In the genomic region with DNA sequence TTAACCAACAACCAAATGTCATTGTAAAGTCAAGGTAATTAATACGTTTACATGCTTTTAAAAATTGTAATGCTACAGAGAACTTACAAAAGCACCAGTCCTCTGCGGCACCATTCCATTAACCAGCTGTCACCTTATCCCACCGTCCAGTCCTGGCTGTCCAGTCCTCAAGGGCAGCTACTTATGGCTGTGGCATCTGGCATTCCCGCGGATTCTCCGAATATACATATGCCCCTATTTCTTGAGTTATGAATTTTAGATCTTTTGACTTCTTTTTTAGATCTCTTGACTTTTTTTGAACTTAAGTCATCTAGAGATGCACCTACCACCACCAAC, we compare ENCODE assay signal across 8 cellular contexts. TPM values are rescaled to one million over a fixed set of nuclear protein-coding genes. Genes with fewer than 3 reads are reported as not detected.
DNase-seq lines count a peak whose midpoint lies in the region; ATAC-seq and TF ChIP-seq lines count a peak whose summit lies in the region.

No MANE protein-coding gene starts in this region.

- POLR2A ChIA-PET in CD8-positive, alpha-beta T cell (lab: Charles Lee) = interaction anchor here (1.3 kb wide), 1 partner anchor 10 kb away, joined by 3 read pairs; no protein-coding TSS in a partner anchor
- POLR2A ChIA-PET in RWPE1 (lab: Yijun Ruan, JAX; ENCODE audit: low non-redundant PET) = no interaction called here

- H4K20me1 ChIP-seq in MM.1S (ENCODE audit: insufficient read depth, low read length) = no peaks in the 10 kb centered on the region

- H3K36me3 ChIP-seq in CD8-positive, alpha-beta T cell (ENCODE audit: insufficient read depth, low read length) = no peaks in the 10 kb centered on the region
- H3K36me3 ChIP-seq in MM.1S (replicated peaks; ENCODE audit: insufficient read depth, low read length) (no peaks in the 10 kb centered on the region), neutrophil (no peaks in the 10 kb centered on the region)

- peak overlapping the region; percentile 74 for H3K27ac Mint-ChIP-seq in CD8-positive, alpha-beta T cell

- H3K4me3 ChIP-seq in CD8-positive, alpha-beta T cell (ENCODE audit: low read depth, low read length) = peak overlapping the region; percentile 75
- peak overlapping the region; percentile 53 for H3K4me3 ChIP-seq in MM.1S (ENCODE audit: low read length)
- H3K4me3 ChIP-seq in epithelial cell of proximal tubule (ENCODE audit: low read depth, low read length) = peak overlapping the region; percentile 78
- peak overlapping the region; percentile 61 to 79 for H3K4me3 ChIP-seq in neutrophil (ENCODE audit: low read depth in 1 of 2, low read length in 1 of 2)

- peak overlapping the region; percentile 87 for H3K4me3 Mint-ChIP-seq in CD8-positive, alpha-beta T cell

- no peak overlapping the region for H3K27ac ChIP-seq in CD8-positive, alpha-beta T cell (ENCODE audit: low read depth, low read length)
- H3K27ac ChIP-seq in MM.1S (ENCODE audit: low read length) (no peak overlapping the region), neutrophil (no peak overlapping the region), RWPE1 (no peak overlapping the region)

- TF ChIP-seq POLR2A in erythroblast (IDR thresholded peaks at IDR 0.05; ENCODE audit: low read length) = no peak

- no peaks in the 10 kb centered on the region for H3K27me3 Mint-ChIP-seq in CD8-positive, alpha-beta T cell (ENCODE audit: low read depth)

- H3K36me3 Mint-ChIP-seq in CD8-positive, alpha-beta T cell = no peaks in the 10 kb centered on the region

- DNase-seq in CD8-positive, alpha-beta T cell = no peak
- DNase-seq in MM.1S = no peak
- DNase-seq in epithelial cell of proximal tubule (ENCODE audit: low read depth) = no peak
- no peak for DNase-seq in RWPE1 (ENCODE audit: low spot score)
- no peak for DNase-seq in erythroblast (lab: John Stamatoyannopoulos, UW)
- no peak for DNase-seq in NCI-H2107 (lab: John Stamatoyannopoulos, UW)
- no peak for DNase-seq in NCI-H69 (lab: John Stamatoyannopoulos, UW)

- no peak overlapping the region for H3K9ac ChIP-seq in MM.1S (ENCODE audit: low read length)

- CTCF ChIA-PET in CD8-positive, alpha-beta T cell (lab: Charles Lee) = interaction anchor here (1.3 to 1.9 kb wide), 2 partner anchors 55 to 144 kb away, joined by 4 to 7 read pairs; no protein-coding TSS in a partner anchor
- CTCF ChIA-PET in RWPE1 (lab: Yijun Ruan, JAX) = no interaction called here

- peaks cover 30% of the 10 kb centered on the region for H3K4me1 Mint-ChIP-seq in CD8-positive, alpha-beta T cell (ENCODE audit: low read depth)

- peak overlapping the region; percentile 82 for H3K4me2 ChIP-seq in MM.1S (ENCODE audit: low read depth, low read length)

- intact Hi-C loops in CD8-positive, alpha-beta T cell (cut with DNase I, micrococcal nuclease) = loop anchor here (1.0 to 10.0 kb wide), 9 partner anchors 84 to 1869 kb away; partner anchors contain the start of genes SNRK (in 2 of the 2), ABHD5 (in 1 of the 2), ANO10 (in 1 of the 2) and EXOSC7 (in 1 of the 2)

- H3F3A ChIP-seq in MM.1S (ENCODE audit: insufficient read depth, low read length) = no peaks in the 10 kb centered on the region

- H3K9me3 Mint-ChIP-seq in CD8-positive, alpha-beta T cell = no peaks in the 10 kb centered on the region

- peak overlapping the region; percentile 71 for H2AFZ ChIP-seq in MM.1S (ENCODE audit: low read length)

- no peak for TF ChIP-seq CTCF in CD8-positive, alpha-beta T cell (IDR thresholded peaks at IDR 0.05)
- TF ChIP-seq CTCF in MM.1S (IDR thresholded peaks at IDR 0.05; ENCODE audit: low read length) (no peak), epithelial cell of proximal tubule (conservative IDR thresholded peaks at IDR 0.05; ENCODE audit: low read depth, low read length) (no peak), neutrophil (IDR thresholded peaks at IDR 0.05) (no peak), RWPE1 (conservative IDR thresholded peaks at IDR 0.05; ENCODE audit: low read depth) (no peak)

- peaks cover 13% of the 10 kb centered on the region for H3K79me2 ChIP-seq in MM.1S (ENCODE audit: low read length)

- no peak for ATAC-seq in CD8-positive, alpha-beta T cell

- H3K4me1 ChIP-seq in CD8-positive, alpha-beta T cell (ENCODE audit: insufficient read depth, low read length) = peaks cover 15% of the 10 kb centered on the region
- H3K4me1 ChIP-seq in MM.1S (ENCODE audit: low read length) (no peaks in the 10 kb centered on the region; the same call in 1 of the 2 replicates), neutrophil (ENCODE audit: control insufficient read depth in 1 of 2, insufficient read depth in 1 of 2, low read depth in 1 of 2, low read length in 1 of 2) (peaks cover 9 to 10% of the 10 kb centered on the region in 2 experiments)

- H3K27me3 ChIP-seq in CD8-positive, alpha-beta T cell (ENCODE audit: insufficient read depth, low read length) = no peaks in the 10 kb centered on the region
- no peaks in the 10 kb centered on the region for H3K27me3 ChIP-seq in MM.1S (replicated peaks; ENCODE audit: insufficient read depth, low read length)
- peaks cover 29% of the 10 kb centered on the region for H3K27me3 ChIP-seq in neutrophil

- no peaks in the 10 kb centered on the region for H3K9me2 ChIP-seq in MM.1S (replicated peaks; ENCODE audit: insufficient read depth, low read length)

- H3K9me3 ChIP-seq in CD8-positive, alpha-beta T cell (ENCODE audit: low read length) = no peaks in the 10 kb centered on the region
- H3K9me3 ChIP-seq in MM.1S (replicated peaks; ENCODE audit: insufficient read depth, low read length) (no peaks in the 10 kb centered on the region), neutrophil (no peaks in the 10 kb centered on the region)

RNA-seq across cellular contexts. Expression of gene POMGNT2, which starts 0.4 kb away (rescaled TPM):
- 10 to 100 TPM in 1 of 2 experiments, 1 to 10 TPM in 1; 9.8 to 11.0 TPM for total RNA-seq in CD8-positive, alpha-beta T cell
- 16.1 and 25.3 TPM in 2 replicates for total RNA-seq in epithelial cell of proximal tubule
